Comparison of ENCODE assay signal across 15 cellular contexts in genomic region chr6:13724174-13724573, GRCh38. TPM values are rescaled to one million over a fixed set of nuclear protein-coding genes. Genes with fewer than 3 reads are reported as not detected.
DNase-seq lines count a peak whose midpoint lies in the region; ATAC-seq and TF ChIP-seq lines count a peak whose summit lies in the region.
"Had no signal": no experiment of that assay in that cellular context is flagged by ENCODE, and none has a peak within 500 bp of the region (broad histone marks: within the 10 kb centered on the region; RNA-seq: fewer than 3 reads in every experiment).

No MANE protein-coding gene starts in this region.

- no peaks in the 10 kb centered on the region for H3K9me3 ChIP-seq in suprapubic skin

- intact Hi-C loops in activated CD4-positive, alpha-beta T cell treated with anti-CD3 and anti-CD28 coated beads for 36 hours (cut with DNase I, micrococcal nuclease), result loop anchor here in 1 of 2 experiments (2.0 kb wide), 1 partner anchor 39 kb away; no protein-coding TSS in a partner anchor

- H3K36me3 Mint-ChIP-seq in activated CD4-positive, alpha-beta T cell treated with anti-CD3 and anti-CD28 coated beads, Interleukin-2, amount 10 ng/mL, durations not matched to agents 7 days and 5 days (ENCODE audit: low read depth), result no peaks in the 10 kb centered on the region
- no peaks in the 10 kb centered on the region for H3K36me3 Mint-ChIP-seq in activated CD4-positive, alpha-beta T cell treated with anti-CD3 and anti-CD28 coated beads for 36 hours (ENCODE audit: low read depth)
- H3K36me3 Mint-ChIP-seq: activated CD8-positive, alpha-beta memory T cell treated with anti-CD3 and anti-CD28 coated beads, Interleukin-2, amount 10 ng/mL, durations not matched to agents 7 days and 5 days had no signal

- no peak for DNase-seq in activated CD4-positive, alpha-beta T cell treated with anti-CD3 and anti-CD28 coated beads, Interleukin-2, amount 10 ng/mL, durations not matched to agents 7 days and 5 days
- DNase-seq in activated CD4-positive, alpha-beta T cell treated with anti-CD3 and anti-CD28 coated beads for 36 hours, result no peak
- DNase-seq in NB4 (ENCODE audit: low read depth) (peak; percentile 66), epithelial cell of esophagus (ENCODE audit: low read depth) (peak; percentile 87), suprapubic skin (ENCODE audit: low spot score in 2 of 2) (no peak), CD1c-positive myeloid dendritic cell (ENCODE audit: extremely low spot score) (no peak)
- DNase-seq: activated CD8-positive, alpha-beta memory T cell treated with anti-CD3 and anti-CD28 coated beads, Interleukin-2, amount 10 ng/mL, durations not matched to agents 7 days and 5 days; anterior cingulate cortex; endodermal cell; NCI-H1694; NCI-H82; stimulated activated CD8-positive, alpha-beta memory T cell treated with anti-CD3 and anti-CD28 coated beads, Interleukin-4, amount 100 ng/mL, for 48 hours; T-helper 2 cell had no signal

- H3K27ac ChIP-seq in suprapubic skin, result peak overlapping the region; percentile 75

- no peak overlapping the region for H3K4me3 ChIP-seq in NB4 (ENCODE audit: low read depth, low read length)
- H3K4me3 ChIP-seq in epithelial cell of esophagus (ENCODE audit: low read length), result no peak overlapping the region
- no peak overlapping the region for H3K4me3 ChIP-seq in suprapubic skin

- POLR2A ChIA-PET in activated CD4-positive, alpha-beta T cell treated with anti-CD3 and anti-CD28 coated beads, Interleukin-2, amount 10 ng/mL, durations not matched to agents 7 days and 5 days (lab: Charles Lee), result no interaction called here
- POLR2A ChIA-PET in activated CD4-positive, alpha-beta T cell treated with anti-CD3 and anti-CD28 coated beads for 36 hours (lab: Charles Lee), result no interaction called here

- TF ChIP-seq POLR2A in NB4 (IDR thresholded peaks at IDR 0.05; ENCODE audit: extremely low read depth, insufficient read length) (no peak), suprapubic skin (IDR thresholded peaks at IDR 0.05) (no peak)

- no peak for TF ChIP-seq CTCF in NB4 (IDR thresholded peaks at IDR 0.05; ENCODE audit: low read depth, low read length)
- TF ChIP-seq CTCF in epithelial cell of esophagus (IDR thresholded peaks at IDR 0.05; ENCODE audit: insufficient read depth, low read depth, low read length, missing control alignments), result no peak
- no peak for TF ChIP-seq CTCF in suprapubic skin (IDR thresholded peaks at IDR 0.05)

- WGBS in suprapubic skin, result 40% methylated on average over 4 of the region's 4 CpGs

- no peaks in the 10 kb centered on the region for H3K9me3 Mint-ChIP-seq in activated CD4-positive, alpha-beta T cell treated with anti-CD3 and anti-CD28 coated beads, Interleukin-2, amount 10 ng/mL, durations not matched to agents 7 days and 5 days
- no peaks in the 10 kb centered on the region for H3K9me3 Mint-ChIP-seq in activated CD4-positive, alpha-beta T cell treated with anti-CD3 and anti-CD28 coated beads for 36 hours (ENCODE audit: low read depth)
- H3K9me3 Mint-ChIP-seq: endodermal cell had no signal

- peak overlapping the region; percentile 46 for H3K27ac Mint-ChIP-seq in activated CD4-positive, alpha-beta T cell treated with anti-CD3 and anti-CD28 coated beads, Interleukin-2, amount 10 ng/mL, durations not matched to agents 7 days and 5 days
- H3K27ac Mint-ChIP-seq in activated CD4-positive, alpha-beta T cell treated with anti-CD3 and anti-CD28 coated beads for 36 hours, result no peak overlapping the region
- H3K27ac Mint-ChIP-seq: activated CD8-positive, alpha-beta memory T cell treated with anti-CD3 and anti-CD28 coated beads, Interleukin-2, amount 10 ng/mL, durations not matched to agents 7 days and 5 days; endodermal cell had no signal

- H3K4me1 ChIP-seq in suprapubic skin, result peaks cover 19% of the 10 kb centered on the region

- no peak overlapping the region for H3K4me3 Mint-ChIP-seq in activated CD4-positive, alpha-beta T cell treated with anti-CD3 and anti-CD28 coated beads, Interleukin-2, amount 10 ng/mL, durations not matched to agents 7 days and 5 days
- H3K4me3 Mint-ChIP-seq in activated CD4-positive, alpha-beta T cell treated with anti-CD3 and anti-CD28 coated beads for 36 hours, result no peak overlapping the region
- H3K4me3 Mint-ChIP-seq: activated CD8-positive, alpha-beta memory T cell treated with anti-CD3 and anti-CD28 coated beads, Interleukin-2, amount 10 ng/mL, durations not matched to agents 7 days and 5 days; endodermal cell had no signal

- no peaks in the 10 kb centered on the region for H3K36me3 ChIP-seq in suprapubic skin

- peaks cover 24% of the 10 kb centered on the region for H3K4me1 Mint-ChIP-seq in activated CD4-positive, alpha-beta T cell treated with anti-CD3 and anti-CD28 coated beads, Interleukin-2, amount 10 ng/mL, durations not matched to agents 7 days and 5 days
- H3K4me1 Mint-ChIP-seq in activated CD4-positive, alpha-beta T cell treated with anti-CD3 and anti-CD28 coated beads for 36 hours, result peaks cover 22% of the 10 kb centered on the region
- H3K4me1 Mint-ChIP-seq: endodermal cell had no signal

- TF ChIP-seq EP300 in suprapubic skin (IDR thresholded peaks at IDR 0.05), result no peak

- CTCF ChIA-PET in activated CD4-positive, alpha-beta T cell treated with anti-CD3 and anti-CD28 coated beads, Interleukin-2, amount 10 ng/mL, durations not matched to agents 7 days and 5 days (lab: Charles Lee), result interaction anchor here (0.9 to 1.1 kb wide), 2 partner anchors 32 to 37 kb away, joined by 3 read pairs; no protein-coding TSS in a partner anchor
- CTCF ChIA-PET in activated CD4-positive, alpha-beta T cell treated with anti-CD3 and anti-CD28 coated beads for 36 hours (lab: Charles Lee), result interaction anchor here (0.6 to 1.1 kb wide), 2 partner anchors 27 to 390 kb away, joined by 3 to 4 read pairs; no protein-coding TSS in a partner anchor

- ATAC-seq in activated CD4-positive, alpha-beta T cell treated with anti-CD3 and anti-CD28 coated beads for 36 hours, result no peak
- ATAC-seq in HG03159 (IDR thresholded peaks at IDR 0.05; ENCODE audit: unreplicated experiment) (no peak), GM21381 (IDR thresholded peaks at IDR 0.05; ENCODE audit: unreplicated experiment) (no peak)
- ATAC-seq: activated CD8-positive, alpha-beta memory T cell treated with anti-CD3 and anti-CD28 coated beads, Interleukin-2, amount 10 ng/mL, durations not matched to agents 7 days and 5 days had no signal

- H3K27me3 ChIP-seq in suprapubic skin, result no peaks in the 10 kb centered on the region

- H3K27me3 Mint-ChIP-seq in activated CD4-positive, alpha-beta T cell treated with anti-CD3 and anti-CD28 coated beads, Interleukin-2, amount 10 ng/mL, durations not matched to agents 7 days and 5 days, result no peaks in the 10 kb centered on the region
- H3K27me3 Mint-ChIP-seq in activated CD4-positive, alpha-beta T cell treated with anti-CD3 and anti-CD28 coated beads for 36 hours, result no peaks in the 10 kb centered on the region
- H3K27me3 Mint-ChIP-seq: activated CD8-positive, alpha-beta memory T cell treated with anti-CD3 and anti-CD28 coated beads, Interleukin-2, amount 10 ng/mL, durations not matched to agents 7 days and 5 days had no signal

RNA-seq across cellular contexts. Expression of gene RANBP9, which starts 12.5 kb away (rescaled TPM):
- 10 to 100 TPM; 51.1 to 56.1 TPM for total RNA-seq in activated CD4-positive, alpha-beta T cell treated with anti-CD3 and anti-CD28 coated beads, Interleukin-2, amount 10 ng/mL, durations not matched to agents 7 days and 5 days
- total RNA-seq in activated CD4-positive, alpha-beta T cell treated with anti-CD3 and anti-CD28 coated beads for 36 hours, result 10 to 100 TPM; 50.8 to 65.0 TPM
- 10 to 100 TPM; 35.8 to 64.7 (median 50.4) TPM for total RNA-seq in suprapubic skin

Comparison
In these comparisons a context has a peak if more than half of its experiments do, and no peak if none do; other contexts are left out.
1. DNase-seq: peak in NB4 (single experiment) and epithelial cell of esophagus (single experiment); none in activated CD4-positive, alpha-beta T cell treated with anti-CD3 and anti-CD28 coated beads, Interleukin-2, amount 10 ng/mL, durations not matched to agents 7 days and 5 days (single experiment), activated CD4-positive, alpha-beta T cell treated with anti-CD3 and anti-CD28 coated beads for 36 hours (single experiment), suprapubic skin (0 of 2) and CD1c-positive myeloid dendritic cell (single experiment).